13 cellular contexts compared by ENCODE assay signal in genomic region chr10:70192325-70192966, GRCh38. TPM values are rescaled to one million over a fixed set of nuclear protein-coding genes. Genes with fewer than 3 reads are reported as not detected.
A peak's percentile ranks its signal among the peaks of the same experiment; 100 is the strongest.
DNase-seq lines count a peak whose midpoint lies in the region; ATAC-seq, FAIRE-seq and TF ChIP-seq lines count a peak whose summit lies in the region.
"Had no signal": no experiment of that assay in that cellular context is flagged by ENCODE, and none has a peak within 500 bp of the region (broad histone marks: within the 10 kb centered on the region; RNA-seq: fewer than 3 reads in every experiment).

No MANE protein-coding gene starts in this region.

- H3K79me2 ChIP-seq in fibroblast of lung (ENCODE audit: control insufficient read depth, insufficient read depth, low read length) (no peaks in the 10 kb centered on the region), osteoblast (ENCODE audit: insufficient read depth, low read length) (no peaks in the 10 kb centered on the region)

- no peak for TF ChIP-seq RAD21 in A549 (conservative IDR thresholded peaks at IDR 0.05 in 1 of 2, IDR thresholded peaks at IDR 0.05 in 1 of 2)

- H3K27me3 ChIP-seq in SJCRH30 (no peaks in the 10 kb centered on the region), fibroblast of lung (ENCODE audit: control insufficient read depth, insufficient read depth, low read length) (no peaks in the 10 kb centered on the region), osteoblast (ENCODE audit: insufficient read depth, low read length) (no peaks in the 10 kb centered on the region), MG63 (no peaks in the 10 kb centered on the region)
- H3K27me3 ChIP-seq: sigmoid colon had no signal

- no peak overlapping the region for H3K27ac Mint-ChIP-seq in activated CD4-positive, alpha-beta memory T cell treated with anti-CD3 and anti-CD28 coated beads, Interleukin-2, amount 10 ng/mL, durations not matched to agents 7 days and 5 days
- H3K27ac Mint-ChIP-seq: activated CD4-positive, alpha-beta memory T cell treated with anti-CD3 and anti-CD28 coated beads for 36 hours; naive thymus-derived CD8-positive, alpha-beta T cell had no signal

- no peaks in the 10 kb centered on the region for H3K9me3 Mint-ChIP-seq in activated CD4-positive, alpha-beta memory T cell treated with anti-CD3 and anti-CD28 coated beads, Interleukin-2, amount 10 ng/mL, durations not matched to agents 7 days and 5 days
- H3K9me3 Mint-ChIP-seq: activated CD4-positive, alpha-beta memory T cell treated with anti-CD3 and anti-CD28 coated beads for 36 hours; naive thymus-derived CD8-positive, alpha-beta T cell had no signal

- H3K36me3 Mint-ChIP-seq in activated CD4-positive, alpha-beta memory T cell treated with anti-CD3 and anti-CD28 coated beads, Interleukin-2, amount 10 ng/mL, durations not matched to agents 7 days and 5 days (ENCODE audit: low read depth), result peaks cover 5% of the 10 kb centered on the region
- H3K36me3 Mint-ChIP-seq: naive thymus-derived CD8-positive, alpha-beta T cell had no signal

- H3K9ac ChIP-seq in fibroblast of lung (ENCODE audit: insufficient read depth, low read length), result no peak overlapping the region

- TF ChIP-seq EP300 in A549 (IDR thresholded peaks at IDR 0.05), result no peak

- H4K20me1 ChIP-seq in fibroblast of lung (ENCODE audit: control insufficient read depth, extremely low read depth, insufficient read depth, low read length), result no peaks in the 10 kb centered on the region
- H4K20me1 ChIP-seq in osteoblast (ENCODE audit: insufficient read depth, low read length), result no peaks in the 10 kb centered on the region

- no peak for DNase-seq in A549 (ENCODE audit: low read depth in 1 of 2, low spot score in 1 of 2)
- peak; percentile 38 to 62 for DNase-seq in SJCRH30
- DNase-seq in fibroblast of lung (ENCODE audit: low read depth in 2 of 2), result peak in 1 of 2 donors; percentile 82
- no peak for DNase-seq in osteoblast (ENCODE audit: insufficient read length, low spot score, missing footprints)
- no peak for DNase-seq in DMS53 treated with DMSO at 0.1 percent for 48 hours (lab: John Stamatoyannopoulos, UW; ENCODE audit: unreplicated experiment)
- DNase-seq in MG63, result no peak
- DNase-seq in C1 segment of cervical spinal cord (lab: John Stamatoyannopoulos, UW), result no peak
- DNase-seq in activated CD4-positive, alpha-beta memory T cell treated with anti-CD3 and anti-CD28 coated beads, Interleukin-2, amount 10 ng/mL, durations not matched to agents 7 days and 5 days, result no peak
- DNase-seq: activated CD4-positive, alpha-beta memory T cell treated with anti-CD3 and anti-CD28 coated beads for 36 hours; effector CD8-positive, alpha-beta T cell; glutamatergic neuron; naive thymus-derived CD8-positive, alpha-beta T cell; sigmoid colon had no signal

- H3K4me3 Mint-ChIP-seq in activated CD4-positive, alpha-beta memory T cell treated with anti-CD3 and anti-CD28 coated beads, Interleukin-2, amount 10 ng/mL, durations not matched to agents 7 days and 5 days, result no peak overlapping the region
- H3K4me3 Mint-ChIP-seq: activated CD4-positive, alpha-beta memory T cell treated with anti-CD3 and anti-CD28 coated beads for 36 hours; naive thymus-derived CD8-positive, alpha-beta T cell had no signal

- no peaks in the 10 kb centered on the region for H3K36me3 ChIP-seq in SJCRH30
- peaks cover 2% of the 10 kb centered on the region for H3K36me3 ChIP-seq in fibroblast of lung (ENCODE audit: control insufficient read depth, insufficient read depth, low read length)
- no peaks in the 10 kb centered on the region for H3K36me3 ChIP-seq in osteoblast (ENCODE audit: insufficient read depth, low read length)
- peaks cover 3% of the 10 kb centered on the region for H3K36me3 ChIP-seq in MG63
- H3K36me3 ChIP-seq: sigmoid colon had no signal

- H3K27ac ChIP-seq in A549 (peak overlapping the region; percentile 29 to 55; a peak in 3 of 6 replicates), SJCRH30 (no peak overlapping the region; the same call in 1 of the 2 replicates), fibroblast of lung (ENCODE audit: insufficient read depth, low read length) (peak overlapping the region; percentile 53), osteoblast (ENCODE audit: low read depth, low read length) (peak overlapping the region; percentile 95)

- CTCF ChIA-PET in A549 (lab: Yijun Ruan, JAX), result interaction anchor here (0.7 to 1.2 kb wide), 5 partner anchors 17 to 234 kb away, joined by 3 to 5 read pairs (median 3); no protein-coding TSS in a partner anchor
- CTCF ChIA-PET in activated CD4-positive, alpha-beta memory T cell treated with anti-CD3 and anti-CD28 coated beads, Interleukin-2, amount 10 ng/mL, durations not matched to agents 7 days and 5 days (lab: Charles Lee), result interaction anchor here (1.2 to 4.3 kb wide), 3 partner anchors 29 to 80 kb away, joined by 4 to 16 read pairs (median 5); partner anchors contain the start of gene TYSND1

- no peak overlapping the region for H3K4me3 ChIP-seq in A549
- H3K4me3 ChIP-seq in SJCRH30, result no peak overlapping the region
- no peak overlapping the region for H3K4me3 ChIP-seq in fibroblast of lung (replicated peaks in 1 of 4; ENCODE audit: control extremely low read depth in 1 of 4, insufficient read depth in 1 of 4, low read depth in 3 of 4, low read length in 4 of 4)
- no peak overlapping the region for H3K4me3 ChIP-seq in osteoblast (ENCODE audit: insufficient read depth, low read length)
- H3K4me3 ChIP-seq in MG63, result no peak overlapping the region
- H3K4me3 ChIP-seq: sigmoid colon had no signal

- H3K4me1 Mint-ChIP-seq in activated CD4-positive, alpha-beta memory T cell treated with anti-CD3 and anti-CD28 coated beads, Interleukin-2, amount 10 ng/mL, durations not matched to agents 7 days and 5 days, result peaks cover 18% of the 10 kb centered on the region

- no peak overlapping the region for H2AFZ ChIP-seq in fibroblast of lung (ENCODE audit: low read length)
- no peak overlapping the region for H2AFZ ChIP-seq in osteoblast (ENCODE audit: low read length)

- POLR2A ChIA-PET in A549 (lab: Yijun Ruan, JAX), result interaction anchor here (0.6 to 1.1 kb wide), 3 partner anchors 22 to 63 kb away, joined by 3 to 5 read pairs (median 3); partner anchors contain the start of genes SAR1A and TYSND1
- POLR2A ChIA-PET in activated CD4-positive, alpha-beta memory T cell treated with anti-CD3 and anti-CD28 coated beads, Interleukin-2, amount 10 ng/mL, durations not matched to agents 7 days and 5 days (lab: Charles Lee), result interaction anchor here (1.0 kb wide), 1 partner anchor 25 kb away, joined by 4 read pairs; no protein-coding TSS in a partner anchor

- no peaks in the 10 kb centered on the region for H3K9me3 ChIP-seq in A549
- no peaks in the 10 kb centered on the region for H3K9me3 ChIP-seq in SJCRH30 (replicated peaks)
- H3K9me3 ChIP-seq in fibroblast of lung (ENCODE audit: control insufficient read depth, insufficient read depth, low read depth, low read length), result no peaks in the 10 kb centered on the region
- no peaks in the 10 kb centered on the region for H3K9me3 ChIP-seq in osteoblast (ENCODE audit: low read depth, low read length)
- no peaks in the 10 kb centered on the region for H3K9me3 ChIP-seq in MG63
- H3K9me3 ChIP-seq: sigmoid colon had no signal

- TF ChIP-seq CTCF in A549 (IDR thresholded peaks at IDR 0.05) (no peak), fibroblast of lung (conservative IDR thresholded peaks at IDR 0.05 in 1 of 2, IDR thresholded peaks at IDR 0.05 in 1 of 2; ENCODE audit: low read depth in 1 of 2, low read length in 2 of 2) (no peak), osteoblast (IDR thresholded peaks at IDR 0.05; ENCODE audit: extremely low read depth, low read depth, low read length) (no peak)

- H3K27me3 Mint-ChIP-seq in activated CD4-positive, alpha-beta memory T cell treated with anti-CD3 and anti-CD28 coated beads, Interleukin-2, amount 10 ng/mL, durations not matched to agents 7 days and 5 days, result no peaks in the 10 kb centered on the region
- H3K27me3 Mint-ChIP-seq: activated CD4-positive, alpha-beta memory T cell treated with anti-CD3 and anti-CD28 coated beads for 36 hours; naive thymus-derived CD8-positive, alpha-beta T cell had no signal

- no peak for ATAC-seq in A549
- ATAC-seq: naive thymus-derived CD8-positive, alpha-beta T cell had no signal

- peak overlapping the region; percentile 41 for H3K4me2 ChIP-seq in A549
- H3K4me2 ChIP-seq in fibroblast of lung (ENCODE audit: extremely low read depth, insufficient read depth, low read length), result peak overlapping the region; percentile 28
- H3K4me2 ChIP-seq in osteoblast (ENCODE audit: insufficient read depth, low read length), result peak overlapping the region; percentile 78

- TF ChIP-seq POLR2A in A549 (IDR thresholded peaks at IDR 0.05; ENCODE audit: low read length), result no peak

- WGBS in A549 (ENCODE audit: missing lambda C conversion rate), result 86% methylated on average over 5 of the region's 5 CpGs

- FAIRE-seq in A549 (lab: Jason Lieb, UNC), result no peak

- H3K4me1 ChIP-seq in A549 (peaks cover 20% of the 10 kb centered on the region), SJCRH30 (peaks cover 8% of the 10 kb centered on the region; the same call in 1 of the 2 replicates), fibroblast of lung (ENCODE audit: control insufficient read depth, extremely low read depth, insufficient read depth, low read length) (peaks cover 29% of the 10 kb centered on the region), osteoblast (ENCODE audit: insufficient read depth, low read length) (peaks cover 60% of the 10 kb centered on the region)

RNA-seq across cellular contexts. Expression of gene SAR1A, which starts 22.1 kb away (rescaled TPM):
- polyA plus RNA-seq in A549 (2011; rRNA removed) (75.6 and 80.7 TPM in 2 replicates), A549 (2017; fragmentation: RNase III; extraction: RNeasy Plus Mini Kit Qiagen cat#74134 plus additional on column Dnase treatment) (55.8 to 57.7 TPM (median 57.5 TPM) in 3 replicates), fibroblast of lung (132 and 138 TPM in 2 replicates)
- polyA plus RNA-seq in A549 (2012; cell fraction: cytosol; rRNA removed), result 22.8 and 23.9 TPM in 2 replicates
- 12.0 and 23.2 TPM in 2 replicates for polyA plus RNA-seq in A549 (2012; cell fraction: nucleus; rRNA removed)
- 93.9 and 107 TPM in 2 replicates for polyA minus RNA-seq in A549 (2011; rRNA and poly(A)+ RNA removed)
- 128 and 133 TPM in 2 replicates for total RNA-seq in SJCRH30 (2014; rRNA removed; shearing (Covaris generic))
- total RNA-seq in fibroblast of lung (235 and 247 TPM in 2 replicates), osteoblast (219 and 240 TPM in 2 replicates)
- polyA plus RNA-seq in fibroblast of lung (2012), result 113 and 161 TPM in 2 replicates
- polyA minus RNA-seq in fibroblast of lung (ENCODE audit: low replicate concordance), result 104 and 114 TPM in 2 replicates
- 55.6 and 67.0 TPM in 2 replicates for total RNA-seq in MG63 (2014; rRNA removed; shearing (Covaris generic); ENCODE audit: low replicate concordance)
- total RNA-seq in activated CD4-positive, alpha-beta memory T cell treated with anti-CD3 and anti-CD28 coated beads, Interleukin-2, amount 10 ng/mL, durations not matched to agents 7 days and 5 days, result 10 to 100 TPM; 81.4 to 85.6 TPM

RNA-seq across cellular contexts. Expression of gene PPA1, which starts 40.8 kb away (rescaled TPM):
- polyA plus RNA-seq in A549 (2011; rRNA removed), result 219 and 273 TPM in 2 replicates
- polyA plus RNA-seq in A549 (2012; cell fraction: cytosol; rRNA removed), result 169 and 176 TPM in 2 replicates
- 66.2 and 82.5 TPM in 2 replicates for polyA plus RNA-seq in A549 (2012; cell fraction: nucleus; rRNA removed)
- 205 to 228 TPM (median 207 TPM) in 3 replicates for polyA plus RNA-seq in A549 (2017; fragmentation: RNase III; extraction: RNeasy Plus Mini Kit Qiagen cat#74134 plus additional on column Dnase treatment)
- 42.5 and 50.6 TPM in 2 replicates for polyA minus RNA-seq in A549 (2011; rRNA and poly(A)+ RNA removed)
- total RNA-seq in SJCRH30 (2014; rRNA removed; shearing (Covaris generic)), result 123 and 125 TPM in 2 replicates
- total RNA-seq in fibroblast of lung, result 287 and 313 TPM in 2 replicates
- polyA plus RNA-seq in fibroblast of lung, result 167 and 207 TPM in 2 replicates
- 138 and 180 TPM in 2 replicates for polyA plus RNA-seq in fibroblast of lung (2012)
- polyA minus RNA-seq in fibroblast of lung (ENCODE audit: low replicate concordance), result 6.3 and 6.7 TPM in 2 replicates
- total RNA-seq in osteoblast, result 200 and 219 TPM in 2 replicates
- total RNA-seq in MG63 (2014; rRNA removed; shearing (Covaris generic); ENCODE audit: low replicate concordance), result 437 and 481 TPM in 2 replicates
- 100 to 1,000 TPM; 155 to 158 TPM for total RNA-seq in activated CD4-positive, alpha-beta memory T cell treated with anti-CD3 and anti-CD28 coated beads, Interleukin-2, amount 10 ng/mL, durations not matched to agents 7 days and 5 days

RNA-seq across cellular contexts. Expression of gene TYSND1, which starts 45.9 kb away (rescaled TPM):
- 10.9 and 12.6 TPM in 2 replicates for polyA plus RNA-seq in A549 (2011; rRNA removed)
- 15.0 and 20.4 TPM in 2 replicates for polyA plus RNA-seq in A549 (2012; cell fraction: cytosol; rRNA removed)
- 44.1 and 49.5 TPM in 2 replicates for polyA plus RNA-seq in A549 (2012; cell fraction: nucleus; rRNA removed)
- polyA plus RNA-seq in A549 (2017; fragmentation: RNase III; extraction: RNeasy Plus Mini Kit Qiagen cat#74134 plus additional on column Dnase treatment), result 16.6 to 20.7 TPM (median 20.0 TPM) in 3 replicates
- 8.9 and 11.2 TPM in 2 replicates for polyA minus RNA-seq in A549 (2011; rRNA and poly(A)+ RNA removed)
- total RNA-seq in SJCRH30 (2014; rRNA removed; shearing (Covaris generic)), result 5.8 and 6.4 TPM in 2 replicates
- 12.8 and 15.5 TPM in 2 replicates for total RNA-seq in fibroblast of lung
- polyA plus RNA-seq in fibroblast of lung, result 2.4 and 2.6 TPM in 2 replicates
- 3.3 and 3.6 TPM in 2 replicates for polyA plus RNA-seq in fibroblast of lung (2012)
- 2.9 and 6.2 TPM in 2 replicates for polyA minus RNA-seq in fibroblast of lung (ENCODE audit: low replicate concordance)
- 13.0 and 15.6 TPM in 2 replicates for total RNA-seq in osteoblast
- total RNA-seq in MG63 (2014; rRNA removed; shearing (Covaris generic); ENCODE audit: low replicate concordance), result 19.4 and 29.9 TPM in 2 replicates
- total RNA-seq in activated CD4-positive, alpha-beta memory T cell treated with anti-CD3 and anti-CD28 coated beads, Interleukin-2, amount 10 ng/mL, durations not matched to agents 7 days and 5 days, result 1 to 10 TPM; 9.3 to 9.8 TPM

RNA-seq across cellular contexts. Expression of gene AIFM2, which starts 59.8 kb away (rescaled TPM):
- polyA plus RNA-seq in A549 (2011; rRNA removed) (27.6 and 30.0 TPM in 2 replicates), A549 (2017; fragmentation: RNase III; extraction: RNeasy Plus Mini Kit Qiagen cat#74134 plus additional on column Dnase treatment) (34.8 to 36.1 TPM (median 35.5 TPM) in 3 replicates), fibroblast of lung (11.1 and 15.6 TPM in 2 replicates)
- polyA plus RNA-seq in A549 (2012; cell fraction: cytosol; rRNA removed), result 37.3 and 43.3 TPM in 2 replicates
- 36.1 and 36.7 TPM in 2 replicates for polyA plus RNA-seq in A549 (2012; cell fraction: nucleus; rRNA removed)
- polyA minus RNA-seq in A549 (2011; rRNA and poly(A)+ RNA removed), result 21.0 and 24.5 TPM in 2 replicates
- 1.5 and 1.8 TPM in 2 replicates for total RNA-seq in SJCRH30 (2014; rRNA removed; shearing (Covaris generic))
- total RNA-seq in fibroblast of lung (10.0 and 15.5 TPM in 2 replicates), osteoblast (14.4 and 14.8 TPM in 2 replicates)
- polyA plus RNA-seq in fibroblast of lung (2012), result 12.3 and 21.5 TPM in 2 replicates
- 12.1 and 17.0 TPM in 2 replicates for polyA minus RNA-seq in fibroblast of lung (ENCODE audit: low replicate concordance)
- total RNA-seq in MG63 (2014; rRNA removed; shearing (Covaris generic); ENCODE audit: low replicate concordance), result 20.7 and 21.8 TPM in 2 replicates
- 1 to 10 TPM; 3.7 to 3.8 TPM for total RNA-seq in activated CD4-positive, alpha-beta memory T cell treated with anti-CD3 and anti-CD28 coated beads, Interleukin-2, amount 10 ng/mL, durations not matched to agents 7 days and 5 days

Comparison
In these comparisons a context has a peak if more than half of its experiments do, and no peak if none do; other contexts are left out.
1. DNase-seq: peak in SJCRH30 (2 of 2); none in A549 (0 of 2), osteoblast (single experiment), DMS53 treated with DMSO at 0.1 percent for 48 hours (single experiment), MG63 (single experiment), C1 segment of cervical spinal cord (0 of 14) and activated CD4-positive, alpha-beta memory T cell treated with anti-CD3 and anti-CD28 coated beads, Interleukin-2, amount 10 ng/mL, durations not matched to agents 7 days and 5 days (single experiment).
2. H3K4me2 ChIP-seq: peak in every context shown above with its lines; median percentile 78 in osteoblast; 41 in A549; 28 in fibroblast of lung.